ENCODE assay signal across 1 cellular context in the genomic region with DNA sequence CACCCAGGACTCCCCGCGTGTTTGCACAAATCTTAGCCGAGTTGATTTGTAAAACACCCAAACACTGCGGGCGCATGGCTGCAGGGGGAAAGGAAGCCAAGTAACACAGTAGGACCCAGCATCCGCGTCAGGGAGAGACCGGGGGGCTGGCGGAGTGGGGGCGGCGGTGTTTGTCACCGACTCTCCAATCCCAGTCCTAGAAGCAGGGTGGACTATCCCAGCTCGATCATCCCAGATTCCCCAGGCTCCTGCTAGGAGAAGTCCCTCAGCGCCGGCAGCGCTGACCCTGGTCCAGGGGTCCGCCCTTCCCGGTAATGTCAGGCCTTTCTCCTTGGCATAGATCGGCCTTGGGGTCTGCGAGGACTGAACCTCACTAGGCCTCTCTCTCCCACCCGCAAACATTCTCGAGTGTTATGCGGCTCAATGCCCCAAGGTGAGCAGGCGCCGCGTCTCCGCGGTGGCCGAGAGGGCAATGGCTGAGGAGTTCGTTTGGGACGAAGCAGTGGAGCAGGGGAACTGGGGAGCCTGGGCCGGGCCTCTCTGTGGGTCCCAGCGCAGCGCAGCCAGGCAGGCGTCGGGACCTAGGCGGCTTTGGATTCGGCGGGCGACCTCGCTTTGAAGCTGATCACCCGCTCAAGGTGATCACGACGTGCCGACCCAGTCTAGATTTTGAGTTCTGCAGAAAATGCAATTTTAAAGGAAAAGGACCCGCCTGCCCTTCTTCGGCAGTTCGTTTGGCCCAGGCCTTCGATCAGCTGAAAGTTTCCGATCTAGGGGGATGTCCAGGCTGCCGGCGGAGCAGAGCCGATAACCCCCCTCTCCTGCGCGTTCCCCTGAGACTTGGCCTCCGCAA.
TF ChIP-seq lines count a peak whose summit lies in the region.

No MANE protein-coding gene starts in this region.

TF ChIP-seq in endothelial cell of umbilical vein, 7 proteins besides CTCF, POLR2A, EP300 and RAD21:
- TF ChIP-seq EZH2 (IDR thresholded peaks at IDR 0.05; ENCODE audit: borderline replicate concordance, low read depth, low read length, severe bottlenecking) (peak; percentile 97), MAX (IDR thresholded peaks at IDR 0.05; ENCODE audit: insufficient read depth, insufficient read length) (no peak), JUN (IDR thresholded peaks at IDR 0.05; ENCODE audit: borderline replicate concordance, insufficient read depth, insufficient read length, low read depth) (no peak), POLR2AphosphoS5 (IDR thresholded peaks at IDR 0.05; ENCODE audit: insufficient read depth, low read depth, low read length) (no peak), GATA2 (IDR thresholded peaks at IDR 0.05; ENCODE audit: insufficient read depth, insufficient read length, low read depth, low read length) (no peak), FOS (IDR thresholded peaks at IDR 0.05; ENCODE audit: borderline replicate concordance, insufficient read depth, low read length) (no peak), MYC (IDR thresholded peaks at IDR 0.05; ENCODE audit: low read depth, low read length) (no peak)
